In genomic region chr11:67468835-67469811, GRCh38 we compare ENCODE assay signal across 8 cellular contexts. TPM values are rescaled to one million over a fixed set of nuclear protein-coding genes. Genes with fewer than 3 reads are reported as not detected.
DNase-seq lines count a peak whose midpoint lies in the region; TF ChIP-seq lines count a peak whose summit lies in the region.

TSS of gene TMEM134 (minus strand) at chr11:67469251. CDS start at chr11:67469192, 59 bp downstream.

- H3K4me3 Mint-ChIP-seq in neural crest cell, result peak within 1 kb of the TSS; percentile 92

- H3K4me1 Mint-ChIP-seq in neural crest cell, result peaks cover 14% of the 10 kb centered on the region

- in situ Hi-C loops in GM23248 (cut with MboI), result no loop called here

- peak within 1 kb of the TSS; percentile 50 for H3K27ac Mint-ChIP-seq in neural crest cell (ENCODE audit: unreplicated experiment)

- TF ChIP-seq POLR2A in stomach (IDR thresholded peaks at IDR 0.05), result no peak

- peaks cover 2% of the 10 kb centered on the region for H3K27me3 Mint-ChIP-seq in neural crest cell (ENCODE audit: low read depth)

- H3K4me1 ChIP-seq in GM23248 (ENCODE audit: insufficient read depth) (peaks cover 4% of the 10 kb centered on the region; the same call in 1 of the 2 replicates), stomach (peaks cover 31 to 52% (median 49%) of the 10 kb centered on the region in 4 donors)

- TF ChIP-seq CTCF in LNCaP clone FGC (IDR thresholded peaks at IDR 0.05; ENCODE audit: control insufficient read depth, extremely low read depth, insufficient read depth), result peak; percentile 59
- peak; percentile 20 for TF ChIP-seq CTCF in fibroblast of villous mesenchyme (IDR thresholded peaks at IDR 0.05; ENCODE audit: insufficient read depth, low read depth, low read length)
- TF ChIP-seq CTCF in neural crest cell (conservative IDR thresholded peaks at IDR 0.05), result peak; percentile 56
- peak in 3 of 7 experiments; percentile 25 to 41 (median 40) for TF ChIP-seq CTCF in stomach (IDR thresholded peaks at IDR 0.05)

- H3K4me3 ChIP-seq in GM23248 (peak within 1 kb of the TSS; percentile 89), LNCaP clone FGC (ENCODE audit: low read depth, low read length) (peak within 1 kb of the TSS; percentile 76), fibroblast of villous mesenchyme (ENCODE audit: low read depth, low read length) (peak within 1 kb of the TSS; percentile 67), stomach (peak within 1 kb of the TSS; percentile 82 to 95 (median 88))

- no peaks in the 10 kb centered on the region for H3F3A ChIP-seq in GM23248 (ENCODE audit: insufficient read depth)

- H3K36me3 ChIP-seq in GM23248 (ENCODE audit: low read depth), result no peaks in the 10 kb centered on the region
- H3K36me3 ChIP-seq in stomach, result peaks cover 0 to 5% (median 2%) of the 10 kb centered on the region in 4 donors

- peak within 1 kb of the TSS; percentile 81 for H3K27ac ChIP-seq in GM23248
- peak within 1 kb of the TSS; percentile 90 to 96 (median 92) for H3K27ac ChIP-seq in stomach

- no peaks in the 10 kb centered on the region for H3K9me3 Mint-ChIP-seq in neural crest cell

- no peaks in the 10 kb centered on the region for H3K9me2 ChIP-seq in GM23248 (ENCODE audit: insufficient read depth)

- DNase-seq in Daoy (ENCODE audit: low read depth) (peak; percentile 94), GM23248 (peak; percentile 97), LNCaP clone FGC (ENCODE audit: low read depth) (peak; percentile 58), SIG-M5 treated with dmso at 0.1 percent for 504 hours (lab: John Stamatoyannopoulos, UW; ENCODE audit: unreplicated experiment) (peak; percentile 83), activated gamma-delta T cell treated with Interleukin-2 at 50 U/mL for 16 hours (peak; percentile 91), fibroblast of villous mesenchyme (ENCODE audit: low read depth) (peak; percentile 92), neural crest cell (ENCODE audit: low read depth, low spot score) (peak; percentile 95), stomach (peak; percentile 94)

- H3K4me2 ChIP-seq in GM23248 (ENCODE audit: unreplicated experiment), result peak within 1 kb of the TSS; percentile 86

- H3K9ac ChIP-seq in GM23248, result peak within 1 kb of the TSS; percentile 94

- intact Hi-C loops in stomach (cut with DNase I; ENCODE audit: low total_unique reads), result no loop called here

- H2AFZ ChIP-seq in GM23248, result peak within 1 kb of the TSS; percentile 95

- no peaks in the 10 kb centered on the region for H3K36me3 Mint-ChIP-seq in neural crest cell (ENCODE audit: low read depth)

- 2 to 7% methylated on average over 14 to 54 of the region's 81 CpGs for WGBS in GM23248 (ENCODE audit: low coverage in 1 of 2, low lambda C conversion rate in 2 of 2, missing lambda C conversion rate in 2 of 2), 2 experiments
- 1 to 3% (median 2%) methylated on average over 14 to 81 of the region's 81 CpGs for WGBS in stomach, 5 donors

- no peaks in the 10 kb centered on the region for H4K20me1 ChIP-seq in GM23248 (ENCODE audit: insufficient read depth)

- peaks cover 23% of the 10 kb centered on the region; the same call in 1 of the 2 replicates for H3K79me2 ChIP-seq in GM23248 (ENCODE audit: insufficient read depth)

- H3K27me3 ChIP-seq in GM23248 (replicated peaks; ENCODE audit: insufficient read depth) (no peaks in the 10 kb centered on the region), stomach (no peaks in the 10 kb centered on the region)

- H3K9me3 ChIP-seq in GM23248 (ENCODE audit: low read depth) (no peaks in the 10 kb centered on the region), stomach (no peaks in the 10 kb centered on the region)

- no peak for TF ChIP-seq EP300 in stomach (IDR thresholded peaks at IDR 0.05)

RNA-seq across cellular contexts. Expression of gene TMEM134, which starts in this region (rescaled TPM):
- 9.4 and 36.5 TPM in 2 replicates for total RNA-seq in Daoy (2014; rRNA removed; shearing (Covaris generic))
- total RNA-seq in GM23248 (2014; rRNA removed; shearing (Covaris generic)), result 13.4 and 67.2 TPM in 2 replicates
- 99.3 and 103 TPM in 2 replicates for polyA plus RNA-seq in GM23248 (2016; fragmentation: Nextera tagmentation; extraction: Ambion mirVana)
- total RNA-seq in fibroblast of villous mesenchyme, result 18.4 and 18.6 TPM in 2 replicates
- 37.3 and 40.8 TPM in 2 replicates for total RNA-seq in neural crest cell
- 100 to 1,000 TPM in 3 of 5 donors, 10 to 100 TPM in 2; 57.6 to 392 (median 174) TPM for total RNA-seq in stomach
- polyA plus RNA-seq in stomach, result 100 to 1,000 TPM; 118 to 130 (median 126) TPM

Comparison
In these comparisons a context has a peak if more than half of its experiments do, and no peak if none do; other contexts are left out.
1. Peak in every context shown above with its lines: DNase-seq, H3K4me3 ChIP-seq and H3K27ac ChIP-seq.